Comparison of ENCODE assay signal across 28 cellular contexts in the genomic region with DNA sequence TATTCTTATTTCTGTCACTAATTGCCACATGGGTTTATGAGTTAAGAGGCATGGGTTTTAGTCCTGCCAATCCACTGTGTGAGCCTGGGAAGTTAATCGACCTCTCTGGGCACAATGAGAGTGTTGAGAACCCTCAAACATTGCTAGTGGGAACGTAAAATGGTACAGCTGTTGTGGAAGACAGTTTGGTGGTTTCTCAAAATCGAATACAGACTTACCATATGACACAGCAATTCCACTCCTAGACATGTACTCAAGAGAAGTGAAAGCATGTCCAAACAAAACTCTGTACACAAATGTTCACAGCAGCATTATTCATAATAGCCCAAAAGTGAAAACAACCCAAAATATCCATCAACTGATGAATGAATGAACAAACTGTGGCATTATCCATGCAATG.
"Had no signal": no experiment of that assay in that cellular context is flagged by ENCODE, and none has a peak within 500 bp of the region (broad histone marks: within the 10 kb centered on the region; RNA-seq: fewer than 3 reads in every experiment).

No MANE protein-coding gene starts in this region.

- H3K4me3 ChIP-seq: left lung, lower lobe of right lung, pancreas, prostate gland, spleen, suprapubic skin, thoracic aorta, tibial artery, uterus had no signal

- H3K9me3 Mint-ChIP-seq: immature natural killer cell; mesothelial cell of epicardium; naive thymus-derived CD4-positive, alpha-beta T cell; natural killer cell treated with Interleukin-12 subunit alpha and Interleukin-12 subunit beta and Interleukin-15 and Interleukin-18, amount 100 ng/mL, for 72 hours; stimulated activated effector memory CD8-positive, alpha-beta T cell treated with anti-CD3 and anti-CD28 coated beads, Interleukin-12 subunit alpha, Interleukin-12 subunit beta, amount 100 ng/mL, for 72 hours; stimulated activated naive CD8-positive, alpha-beta T cell treated with anti-CD3 and anti-CD28 coated beads, Interleukin-15, Interleukin-2, amounts not matched to agents 100 ng/mL and 50 ng/mL, for 24 hours had no signal

- FAIRE-seq: islet of Langerhans, kidney, pancreas, small intestine had no signal

- ATAC-seq: left colon; left lung; lower lobe of right lung; naive thymus-derived CD4-positive, alpha-beta T cell; natural killer cell treated with Interleukin-12 subunit alpha and Interleukin-12 subunit beta and Interleukin-15 and Interleukin-18, amount 100 ng/mL, for 72 hours; pancreas; right cardiac atrium; sciatic nerve; stimulated activated effector memory CD8-positive, alpha-beta T cell treated with anti-CD3 and anti-CD28 coated beads, Interleukin-12 subunit alpha, Interleukin-12 subunit beta, amount 100 ng/mL, for 72 hours had no signal

- H3K27me3 ChIP-seq: left lung, pancreas, spleen, suprapubic skin, tibial artery, uterus had no signal

- H3K27me3 Mint-ChIP-seq: natural killer cell treated with Interleukin-12 subunit alpha and Interleukin-12 subunit beta and Interleukin-15 and Interleukin-18, amount 100 ng/mL, for 72 hours; stimulated activated naive CD8-positive, alpha-beta T cell treated with anti-CD3 and anti-CD28 coated beads, Interleukin-15, Interleukin-2, amounts not matched to agents 100 ng/mL and 50 ng/mL, for 24 hours had no signal

- H3K36me3 ChIP-seq: left lung, prostate gland, suprapubic skin, thoracic aorta, tibial artery, uterus had no signal

- H3K4me1 Mint-ChIP-seq: immature natural killer cell; mesothelial cell of epicardium; naive thymus-derived CD4-positive, alpha-beta T cell; stimulated activated effector memory CD8-positive, alpha-beta T cell treated with anti-CD3 and anti-CD28 coated beads, Interleukin-12 subunit alpha, Interleukin-12 subunit beta, amount 100 ng/mL, for 72 hours had no signal

- H3K27ac Mint-ChIP-seq: immature natural killer cell; mesothelial cell of epicardium; naive thymus-derived CD4-positive, alpha-beta T cell; natural killer cell treated with Interleukin-12 subunit alpha and Interleukin-12 subunit beta and Interleukin-15 and Interleukin-18, amount 100 ng/mL, for 72 hours; stimulated activated effector memory CD8-positive, alpha-beta T cell treated with anti-CD3 and anti-CD28 coated beads, Interleukin-12 subunit alpha, Interleukin-12 subunit beta, amount 100 ng/mL, for 72 hours; stimulated activated naive CD8-positive, alpha-beta T cell treated with anti-CD3 and anti-CD28 coated beads, Interleukin-15, Interleukin-2, amounts not matched to agents 100 ng/mL and 50 ng/mL, for 24 hours had no signal

- DNase-seq: hypothalamus; immature natural killer cell; kidney; left colon; left lung; lower lobe of right lung; mesendoderm; naive thymus-derived CD4-positive, alpha-beta T cell; pancreas; posterior cingulate gyrus; retina; right cardiac atrium; small intestine; spleen; stimulated activated CD4-positive, alpha-beta T cell treated with anti-CD3 and anti-CD28 coated beads, Interleukin-4, amount 100 ng/mL, for 24 hours; stimulated activated naive CD4-positive, alpha-beta T cell; tibial artery; trophoblast cell; uterus had no signal

- H3K36me3 Mint-ChIP-seq: immature natural killer cell; natural killer cell treated with Interleukin-12 subunit alpha and Interleukin-12 subunit beta and Interleukin-15 and Interleukin-18, amount 100 ng/mL, for 72 hours; stimulated activated effector memory CD8-positive, alpha-beta T cell treated with anti-CD3 and anti-CD28 coated beads, Interleukin-12 subunit alpha, Interleukin-12 subunit beta, amount 100 ng/mL, for 72 hours had no signal

- H3K4me3 Mint-ChIP-seq: immature natural killer cell; mesothelial cell of epicardium; naive thymus-derived CD4-positive, alpha-beta T cell; natural killer cell treated with Interleukin-12 subunit alpha and Interleukin-12 subunit beta and Interleukin-15 and Interleukin-18, amount 100 ng/mL, for 72 hours; stimulated activated effector memory CD8-positive, alpha-beta T cell treated with anti-CD3 and anti-CD28 coated beads, Interleukin-12 subunit alpha, Interleukin-12 subunit beta, amount 100 ng/mL, for 72 hours; stimulated activated naive CD8-positive, alpha-beta T cell treated with anti-CD3 and anti-CD28 coated beads, Interleukin-15, Interleukin-2, amounts not matched to agents 100 ng/mL and 50 ng/mL, for 24 hours had no signal
